8 cellular contexts compared by ENCODE assay signal in genomic region chr1:153626929-153627796, GRCh38. TPM values are rescaled to one million over a fixed set of nuclear protein-coding genes. Genes with fewer than 3 reads are reported as not detected.
A peak's percentile ranks its signal among the peaks of the same experiment; 100 is the strongest.
DNase-seq lines count a peak whose midpoint lies in the region; ATAC-seq, FAIRE-seq and TF ChIP-seq lines count a peak whose summit lies in the region.

S100A13 (minus strand) TSS chr1:153627505; CDS start chr1:153626472, 1,033 bp downstream.

- FAIRE-seq in GM12878 (lab: Jason Lieb, UNC), result no peak

- no peaks in the 10 kb centered on the region for H4K20me1 ChIP-seq in GM12878 (ENCODE audit: control insufficient read depth, insufficient read depth)

- ATAC-seq in GM12878, result peak; percentile 80
- ATAC-seq in psoas muscle, result peak; percentile 53 to 69 (median 68)
- ATAC-seq in GM19455 (IDR thresholded peaks at IDR 0.05; ENCODE audit: unreplicated experiment), result no peak
- no peak for ATAC-seq in GM19351 (IDR thresholded peaks at IDR 0.05; ENCODE audit: unreplicated experiment)

- peak within 1 kb of the TSS; percentile 49 for H2AFZ ChIP-seq in GM12878 (ENCODE audit: control insufficient read depth, low read depth, low read length)

- no peaks in the 10 kb centered on the region for H3K79me2 ChIP-seq in GM12878 (ENCODE audit: control insufficient read depth, insufficient read depth, low read length)

- H3K4me1 ChIP-seq in GM12878 (ENCODE audit: control insufficient read depth, insufficient read depth, low read length) (peaks cover 14% of the 10 kb centered on the region), psoas muscle (peaks cover 52% of the 10 kb centered on the region)

- TF ChIP-seq CTCF in GM12878 (IDR thresholded peaks at IDR 0.05 in 2 of 3, conservative IDR thresholded peaks at IDR 0.05 in 1 of 3; ENCODE audit: control insufficient read depth in 2 of 3, extremely low read depth in 1 of 3, insufficient read depth in 1 of 3, low read depth in 3 of 3, low read length in 3 of 3) (peak; percentile 49 to 66 (median 56)), psoas muscle (IDR thresholded peaks at IDR 0.05) (peak; percentile 53)

- peak; percentile 29; the same call in 1 of the 2 replicates for TF ChIP-seq POLR2A in GM12878 (IDR thresholded peaks at IDR 0.05; ENCODE audit: low read depth, low read length)

- RAD21 ChIA-PET in GM12878 (lab: Charles Lee; ENCODE audit: unreplicated experiment), result interaction anchor here (1.1 to 3.7 kb wide), 9 partner anchors 9 to 95 kb away, joined by 3 to 25 read pairs (median 6); partner anchors contain the start of gene S100A14

- H3K4me3 ChIP-seq in H7 (ENCODE audit: insufficient read depth, low read depth, low read length) (peak within 1 kb of the TSS; percentile 60), GM12878 (no peak within 1 kb of the TSS), psoas muscle (peak within 1 kb of the TSS; percentile 66)

- DNase-seq in AG08395 (ENCODE audit: low spot score), result peak; percentile 93
- DNase-seq in H7, result peak; percentile 98
- DNase-seq in NCI-H524 treated with DMSO at 0.1 percent for 48 hours (lab: John Stamatoyannopoulos, UW), result peak; percentile 11
- DNase-seq in GM12878 (ENCODE audit: low read depth, low spot score), result no peak
- DNase-seq in hypothalamus (lab: John Stamatoyannopoulos, UW), result peak in 40 of 51 donors; percentile 19 to 78 (median 62)
- DNase-seq in psoas muscle, result peak; percentile 85 to 92

- POLR2A ChIA-PET in GM12878 (lab: Charles Lee), result interaction anchor here (1.3 kb wide), 1 partner anchor 28 kb away, joined by 4 read pairs; no protein-coding TSS in a partner anchor

- no peak for TF ChIP-seq EP300 in GM12878 (IDR thresholded peaks at IDR 0.05; ENCODE audit: borderline replicate concordance in 1 of 2, control insufficient read depth in 1 of 2, low read depth in 2 of 2, low read length in 2 of 2)

- 28% methylated on average over 29 of the region's 29 CpGs for WGBS in GM12878 (ENCODE audit: insufficient coverage, insufficient replicate concordance, low lambda C conversion rate, missing lambda C conversion rate)
- 4 to 10% (median 5%) methylated on average over 28 to 29 of the region's 29 CpGs for WGBS in psoas muscle, 3 donors

- BruUV-seq in GM12878 (replicated peaks; lab: Mats Ljungman, UMichigan), result no TSS peak

- TF ChIP-seq RAD21 in GM12878 (IDR thresholded peaks at IDR 0.05; ENCODE audit: insufficient read depth, low read depth, low read length), result peak; percentile 41; the same call in 1 of the 2 replicates

- H3K36me3 ChIP-seq in H7 (replicated peaks; ENCODE audit: control insufficient read depth, insufficient read depth, low read length) (no peaks in the 10 kb centered on the region; the same call in 1 of the 2 replicates), GM12878 (ENCODE audit: control insufficient read depth in 2 of 2, insufficient read depth in 2 of 2, low read length in 1 of 2) (no peaks in the 10 kb centered on the region), psoas muscle (ENCODE audit: insufficient read depth in 1 of 2, low read depth in 1 of 2) (peaks cover 0 to 50% of the 10 kb centered on the region in 2 donors)

- SMC1A ChIA-PET in GM12878 (lab: Charles Lee; ENCODE audit: uncharacterized antibody, unreplicated experiment), result interaction anchor here (1.0 to 4.9 kb wide), 10 partner anchors 11 to 95 kb away, joined by 3 to 31 read pairs (median 5); partner anchors contain the start of genes ILF2 and S100A14

- H3K27me3 ChIP-seq in H7 (ENCODE audit: control insufficient read depth, insufficient read depth, low read length) (no peaks in the 10 kb centered on the region), GM12878 (replicated peaks in 1 of 2; ENCODE audit: control insufficient read depth in 2 of 2, insufficient read depth in 2 of 2, low read length in 1 of 2) (no peaks in the 10 kb centered on the region), psoas muscle (ENCODE audit: insufficient read depth in 3 of 3, low read length in 2 of 3) (no peaks in the 10 kb centered on the region)

- intact Hi-C loops in GM12878 (cut with micrococcal nuclease; ENCODE audit: unreplicated experiment) (no loop called here), psoas muscle (cut with DNase I) (no loop called here)

- in situ Hi-C loops in GM12878 (cut with MboI), result no loop called here

- H3K9me3 ChIP-seq in GM12878 (replicated peaks; ENCODE audit: control insufficient read depth, insufficient read depth, low read length) (no peaks in the 10 kb centered on the region), psoas muscle (no peaks in the 10 kb centered on the region)

- H3K4me2 ChIP-seq in GM12878 (ENCODE audit: control insufficient read depth, insufficient read depth), result peak within 1 kb of the TSS; percentile 67

- H3K9ac ChIP-seq in GM12878 (ENCODE audit: control insufficient read depth, insufficient read depth, low read length), result peak within 1 kb of the TSS; percentile 22; the same call in 1 of the 2 replicates

- CTCF ChIA-PET in GM12878 (lab: Yijun Ruan, JAX), result interaction anchor here (0.7 to 5.2 kb wide), 27 partner anchors 11 to 423 kb away, joined by 3 to 66 read pairs (median 3); partner anchors contain the start of genes PGLYRP4, RAB13, S100A14 and S100A16

- H3K27ac ChIP-seq in GM12878 (ENCODE audit: control insufficient read depth, insufficient read depth) (no peak within 1 kb of the TSS), psoas muscle (peak within 1 kb of the TSS; percentile 100)

TF ChIP-seq in GM12878, 131 proteins besides CTCF, POLR2A, EP300 and RAD21 (continues in another document):
- TF ChIP-seq SMC3 (IDR thresholded peaks at IDR 0.05; ENCODE audit: borderline replicate concordance, low read length), result peak; percentile 13; the same call in 1 of the 2 replicates
- TF ChIP-seq TAF1 (IDR thresholded peaks at IDR 0.05; ENCODE audit: borderline replicate concordance, low read depth, low read length), result no peak
- no peak for TF ChIP-seq HSF1 (IDR thresholded peaks at IDR 0.05; ENCODE audit: low read depth, low read length)
- TF ChIP-seq SMARCA5 (IDR thresholded peaks at IDR 0.05), result no peak
- TF ChIP-seq POLR2AphosphoS2 (IDR thresholded peaks at IDR 0.05; ENCODE audit: low read depth, low read length), result no peak
- no peak for TF ChIP-seq BCL3 (IDR thresholded peaks at IDR 0.05; ENCODE audit: borderline replicate concordance, insufficient read depth, low read depth, low read length, poor library complexity, severe bottlenecking)
- TF ChIP-seq PBX3 (IDR thresholded peaks at IDR 0.05; ENCODE audit: insufficient replicate concordance, low read depth, low read length), result no peak
- no peak for TF ChIP-seq SREBF1 (IDR thresholded peaks at IDR 0.05; ENCODE audit: low read length)
- peak in 1 of 2 experiments; percentile 9; a peak in 1 of 4 replicates for TF ChIP-seq IKZF2 (IDR thresholded peaks at IDR 0.05)
- peak in 1 of 2 experiments; percentile 75; a peak in 2 of 3 replicates for TF ChIP-seq EGR1 (IDR thresholded peaks at IDR 0.05; ENCODE audit: borderline replicate concordance in 1 of 2, low read depth in 2 of 2, low read length in 2 of 2)

RNA-seq across cellular contexts. Expression of gene S100A13, which starts in this region (rescaled TPM):
- 80.8 and 93.2 TPM in 2 replicates for total RNA-seq in H7 (2014; rRNA removed; shearing (Covaris generic))
- total RNA-seq in GM12878 (2013; cell fraction: nucleolus; rRNA removed), result 3.0 and 3.1 TPM in 2 replicates
- total RNA-seq in GM12878 (2014; rRNA removed), result 6.2 and 8.1 TPM in 2 replicates
- total RNA-seq in GM12878 (2014; rRNA removed; fragmentation: Illumina TruSeq; extraction: Trizol), result 7.9 and 9.1 TPM in 2 replicates
- total RNA-seq in GM12878 (2021), result 10.3 and 12.8 TPM in 2 replicates
- polyA plus RNA-seq in GM12878 (2011; ENCODE audit: low read depth), result 12.9 TPM
- 5.6 and 6.6 TPM in 2 replicates for polyA plus RNA-seq in GM12878 (2011; rRNA removed)
- 4.7 and 5.4 TPM in 2 replicates for polyA plus RNA-seq in GM12878 (2011; cell fraction: cytosol; rRNA removed)
- polyA plus RNA-seq in GM12878 (2011; cell fraction: nucleus; rRNA removed), result 43.4 and 53.0 TPM in 2 replicates
- polyA plus RNA-seq in GM12878 (2012), result 10.9 and 13.5 TPM in 2 replicates
- polyA plus RNA-seq in GM12878 (2014; fragmentation: Illumina TruSeq; extraction: Trizol), result 10.1 and 10.3 TPM in 2 replicates
- 10 to 100 TPM; 29.7 to 30.9 TPM for polyA plus RNA-seq in GM12878 (2014; fragmentation: Nextera tagmentation; extraction: Ambion mirVana)
- 13.0 and 17.1 TPM in 2 replicates for polyA plus RNA-seq in GM12878 (2014; rRNA removed)
- 1 to 10 TPM; 5.7 to 7.3 TPM for polyA plus RNA-seq in GM12878 (2016; fragmentation: Nextera tagmentation; extraction: Ambion mirVana)
- 1.8 and 3.1 TPM in 2 replicates for polyA minus RNA-seq in GM12878 (2011; rRNA and poly(A)+ RNA removed)
- polyA minus RNA-seq in GM12878 (2011; cell fraction: cytosol; rRNA and poly(A)+ RNA removed), result 5.1 and 8.9 TPM in 2 replicates
- 1.8 and 4.0 TPM in 2 replicates for polyA minus RNA-seq in GM12878 (2011; cell fraction: nucleus; rRNA and poly(A)+ RNA removed)
- total RNA-seq in psoas muscle, result 100 to 1,000 TPM in 2 of 4 donors, 10 to 100 TPM in 2; 72.4 to 199 (median 106) TPM
- polyA plus RNA-seq in psoas muscle, result 100 to 1,000 TPM in 2 of 3 donors, 10 to 100 TPM in 1; 79.6 to 159 (median 133) TPM

Comparison
In these comparisons a context has a peak if more than half of its experiments do, and no peak if none do; other contexts are left out.
1. ATAC-seq: peak in GM12878 (single experiment) and psoas muscle (4 of 4); none in GM19455 (single experiment) and GM19351 (single experiment).